In genomic region chr2:97774425-97774824, GRCh38 we compare ENCODE assay signal across 9 cellular contexts.
DNase-seq lines count a peak whose midpoint lies in the region; ATAC-seq and TF ChIP-seq lines count a peak whose summit lies in the region.
"Had no signal": no experiment of that assay in that cellular context is flagged by ENCODE, and none has a peak within 500 bp of the region (broad histone marks: within the 10 kb centered on the region; RNA-seq: fewer than 3 reads in every experiment).

No MANE protein-coding gene starts in this region.

- H3K27me3 ChIP-seq in BJ (ENCODE audit: control insufficient read depth, insufficient read depth, low read length): no peaks in the 10 kb centered on the region
- H3K27me3 ChIP-seq in H9 (ENCODE audit: insufficient read depth, low read length): no peaks in the 10 kb centered on the region

- H3K23me2 ChIP-seq in H9 (ENCODE audit: insufficient read length, low read depth, low read length, poor library complexity, severe bottlenecking): no peaks in the 10 kb centered on the region

- no peak overlapping the region for H3K14ac ChIP-seq in H9 (ENCODE audit: insufficient read depth, low read length)

- no peaks in the 10 kb centered on the region for H3K9me3 Mint-ChIP-seq in H9
- H3K9me3 Mint-ChIP-seq in immature natural killer cell: no peaks in the 10 kb centered on the region

- no peak overlapping the region for H3K27ac ChIP-seq in H9 (ENCODE audit: insufficient read length, low read depth, low read length)

- WGBS in H9 (ENCODE audit: extremely low coverage, insufficient read length, low lambda C conversion rate): no CpG with 5 or more reads among the region's 7 CpGs

- H3K9me3 ChIP-seq in H9 (ENCODE audit: control insufficient read depth, low read depth, low read length) (no peaks in the 10 kb centered on the region), T-helper 17 cell (ENCODE audit: control insufficient read depth, low read length, poor library complexity, severe bottlenecking) (no peaks in the 10 kb centered on the region)

- no peak overlapping the region for H4K91ac ChIP-seq in H9 (ENCODE audit: insufficient read length, low read depth, low read length)

- H3K27ac Mint-ChIP-seq in H9: no peak overlapping the region; a peak in 1 of 7 replicates
- peak overlapping the region in 5 of 6 donors; percentile 3 to 57 (median 39) for H3K27ac Mint-ChIP-seq in immature natural killer cell
- H3K27ac Mint-ChIP-seq in T-helper 17 cell: no peak overlapping the region

- H3K79me2 ChIP-seq in H9 (ENCODE audit: insufficient read depth, low read length): no peaks in the 10 kb centered on the region

- H4K5ac ChIP-seq in H9 (ENCODE audit: insufficient read length, low read depth, low read length): no peak overlapping the region

- H2AK5ac ChIP-seq in H9 (ENCODE audit: insufficient read length, low read length): no peak overlapping the region

- no peak overlapping the region for H3K4me3 ChIP-seq in BJ (ENCODE audit: low read depth, low read length)

- peaks cover 6% of the 10 kb centered on the region; the same call in 1 of the 2 replicates for H3K4me1 ChIP-seq in H9 (ENCODE audit: insufficient read depth, low read length)

- no peak overlapping the region for H2BK5ac ChIP-seq in H9 (ENCODE audit: insufficient read length, low read length)

- TF ChIP-seq CTCF in BJ (IDR thresholded peaks at IDR 0.05; ENCODE audit: insufficient read depth, low read depth, low read length) (peak; percentile 29; the same call in 1 of the 2 replicates), H9 (conservative IDR thresholded peaks at IDR 0.05) (peak; percentile 72)

- H3K56ac ChIP-seq in H9 (ENCODE audit: insufficient read length, low read depth, low read length): no peak overlapping the region

- no peak overlapping the region for H2BK120ac ChIP-seq in H9 (ENCODE audit: low read depth, low read length, poor library complexity, severe bottlenecking)

- peaks cover 27 to 32% of the 10 kb centered on the region in 2 experiments for H3K4me1 Mint-ChIP-seq in H9
- H3K4me1 Mint-ChIP-seq in immature natural killer cell: peaks cover 19 to 28% of the 10 kb centered on the region in 2 donors
- peaks cover 11% of the 10 kb centered on the region for H3K4me1 Mint-ChIP-seq in T-helper 17 cell

- H3K4me2 ChIP-seq in H9 (ENCODE audit: insufficient read depth, insufficient read length, low read length): no peak overlapping the region

- H3K18ac ChIP-seq in H9 (ENCODE audit: insufficient read length, low read depth, low read length): no peak overlapping the region

- H3K23ac ChIP-seq in H9 (ENCODE audit: insufficient read length, low read depth, low read length): no peak overlapping the region

- no peak overlapping the region for H3T11ph ChIP-seq in H9 (ENCODE audit: low read length)

- no peak for ATAC-seq in T-helper 17 cell

- H3K4me3 Mint-ChIP-seq in H9: no peak overlapping the region
- H3K4me3 Mint-ChIP-seq in immature natural killer cell: peak overlapping the region in 4 of 5 donors; percentile 4 to 50 (median 26)
- H3K4me3 Mint-ChIP-seq in T-helper 17 cell: no peak overlapping the region

- no peak overlapping the region for H2BK20ac ChIP-seq in H9 (ENCODE audit: low read depth, low read length, poor library complexity, severe bottlenecking)

- H2BK12ac ChIP-seq in H9 (ENCODE audit: insufficient read length, low read depth, low read length): no peak overlapping the region

- no peak overlapping the region for H3K4ac ChIP-seq in H9 (ENCODE audit: low read depth, low read length)

- no peaks in the 10 kb centered on the region for H3K79me1 ChIP-seq in H9 (ENCODE audit: insufficient read depth, low read depth, low read length, poor library complexity, severe bottlenecking)

- no peak overlapping the region for H2AFZ ChIP-seq in H9 (ENCODE audit: low read length)

- H3K9ac ChIP-seq in H9 (ENCODE audit: extremely low read depth, insufficient read length, low read length): no peak overlapping the region

- H2BK15ac ChIP-seq in H9 (ENCODE audit: low read depth, low read length): no peak overlapping the region

- H4K8ac ChIP-seq in H9 (replicated peaks; ENCODE audit: insufficient read length, low read depth, low read length): no peak overlapping the region

- POLR2A ChIA-PET in BJ (lab: Charles Lee): no interaction called here

- peaks cover 5 to 30% (median 21%) of the 10 kb centered on the region in 3 experiments; a peak in 6 of 7 replicates for H3K36me3 Mint-ChIP-seq in H9 (ENCODE audit: insufficient read depth in 1 of 3, low read depth in 3 of 3)
- peaks cover 23 to 24% (median 24%) of the 10 kb centered on the region in 3 donors for H3K36me3 Mint-ChIP-seq in immature natural killer cell
- H3K36me3 Mint-ChIP-seq in T-helper 17 cell (ENCODE audit: low read depth): peaks cover 8% of the 10 kb centered on the region

- H3K27me3 Mint-ChIP-seq in H9 (ENCODE audit: low read depth) (peaks cover 9% of the 10 kb centered on the region; the same call in 1 of the 2 replicates), immature natural killer cell (ENCODE audit: low read depth in 3 of 3) (peaks cover 2 to 7% (median 2%) of the 10 kb centered on the region in 3 donors), T-helper 17 cell (no peaks in the 10 kb centered on the region)

- DNase-seq in BJ (ENCODE audit: low read depth) (no peak), H9 (peak; percentile 48), UCSD-AML1 (lab: John Stamatoyannopoulos, UW; ENCODE audit: unreplicated experiment) (peak; percentile 35), immature natural killer cell (peak in 1 of 3 donors; percentile 11), NCI-H1092 (lab: John Stamatoyannopoulos, UW) (no peak), amygdala (lab: John Stamatoyannopoulos, UW) (no peak), T-helper 17 cell (no peak), A172 (ENCODE audit: low spot score) (no peak)
- DNase-seq: activated CD4-positive, alpha-beta T cell treated with anti-CD3 and anti-CD28 coated beads for 4 hours had no signal

- H4K20me1 ChIP-seq in H9 (ENCODE audit: control insufficient read depth, insufficient read depth, insufficient read length): no peaks in the 10 kb centered on the region

- CTCF ChIA-PET in BJ (lab: Yijun Ruan, JAX): interaction anchor here (0.6 to 1.8 kb wide), 5 partner anchors 8 to 506 kb away, joined by 3 to 7 read pairs (median 4); no protein-coding TSS in a partner anchor

- peaks cover 2% of the 10 kb centered on the region for H3K36me3 ChIP-seq in BJ (ENCODE audit: control insufficient read depth, insufficient read depth, low read length)

Comparison
In these comparisons a context has a peak if more than half of its experiments do, and no peak if none do; other contexts are left out.
1. DNase-seq: peak in H9 (single experiment) and UCSD-AML1 (single experiment); none in BJ (single experiment), NCI-H1092 (single experiment), amygdala (0 of 56), T-helper 17 cell (0 of 3) and A172 (single experiment).
2. H3K27ac Mint-ChIP-seq: peak in immature natural killer cell (5 of 6); none in H9 (0 of 3) and T-helper 17 cell (single experiment).
3. H3K4me3 Mint-ChIP-seq: peak in immature natural killer cell (4 of 5); none in H9 (0 of 2) and T-helper 17 cell (single experiment).